In genomic region chr17:83078378-83079339, GRCh38 we compare ENCODE assay signal across 9 cellular contexts. TPM values are rescaled to one million over a fixed set of nuclear protein-coding genes. Genes with fewer than 3 reads are reported as not detected.
DNase-seq lines count a peak whose midpoint lies in the region; ATAC-seq lines count a peak whose summit lies in the region.
"Had no signal": no experiment of that assay in that cellular context is flagged by ENCODE, and none has a peak within 500 bp of the region (broad histone marks: within the 10 kb centered on the region; RNA-seq: fewer than 3 reads in every experiment).

No MANE protein-coding gene starts in this region.

- H3K9me3 Mint-ChIP-seq in activated CD4-positive, alpha-beta T cell treated with anti-CD3 and anti-CD28 coated beads, Interleukin-2, amount 10 ng/mL, durations not matched to agents 24 days and 14 days = no peaks in the 10 kb centered on the region
- no peaks in the 10 kb centered on the region for H3K9me3 Mint-ChIP-seq in activated T-cell treated with anti-CD3 and anti-CD28 coated beads, Interleukin-2, amount 50 U/mL, for 72 hours
- H3K9me3 Mint-ChIP-seq: activated naive CD4-positive, alpha-beta T cell treated with anti-CD3 and anti-CD28 coated beads, Interleukin-2, amount 50 U/mL, for 72 hours had no signal

- peaks cover 23% of the 10 kb centered on the region for H3K4me1 Mint-ChIP-seq in activated CD4-positive, alpha-beta T cell treated with anti-CD3 and anti-CD28 coated beads, Interleukin-2, amount 10 ng/mL, durations not matched to agents 24 days and 14 days
- H3K4me1 Mint-ChIP-seq in activated T-cell treated with anti-CD3 and anti-CD28 coated beads, Interleukin-2, amount 50 U/mL, for 72 hours (ENCODE audit: low read depth) = peaks cover 35% of the 10 kb centered on the region

- peaks cover 19% of the 10 kb centered on the region for H3K27me3 Mint-ChIP-seq in activated CD4-positive, alpha-beta T cell treated with anti-CD3 and anti-CD28 coated beads, Interleukin-2, amount 10 ng/mL, durations not matched to agents 24 days and 14 days
- peaks cover 25% of the 10 kb centered on the region for H3K27me3 Mint-ChIP-seq in activated T-cell treated with anti-CD3 and anti-CD28 coated beads, Interleukin-2, amount 50 U/mL, for 72 hours (ENCODE audit: low read depth)

- peaks cover 10% of the 10 kb centered on the region for H3K36me3 Mint-ChIP-seq in activated CD4-positive, alpha-beta T cell treated with anti-CD3 and anti-CD28 coated beads, Interleukin-2, amount 10 ng/mL, durations not matched to agents 24 days and 14 days (ENCODE audit: low read depth)
- H3K36me3 Mint-ChIP-seq in activated T-cell treated with anti-CD3 and anti-CD28 coated beads, Interleukin-2, amount 50 U/mL, for 72 hours (ENCODE audit: insufficient read depth in 2 of 2) = peaks cover 5 to 11% of the 10 kb centered on the region in 2 donors
- H3K36me3 Mint-ChIP-seq: activated naive CD4-positive, alpha-beta T cell treated with anti-CD3 and anti-CD28 coated beads, Interleukin-2, amount 50 U/mL, for 72 hours had no signal

- H3K4me3 ChIP-seq in right cardiac atrium (ENCODE audit: low read length) = peak overlapping the region; percentile 92
- peak overlapping the region; percentile 56 to 87 (median 63) for H3K4me3 ChIP-seq in skin epidermis

- H3K27ac ChIP-seq in right cardiac atrium (ENCODE audit: low read length) = no peak overlapping the region
- peak overlapping the region; percentile 70 to 94 (median 86) for H3K27ac ChIP-seq in skin epidermis

- no peaks in the 10 kb centered on the region for H3K9me3 ChIP-seq in right cardiac atrium (ENCODE audit: control insufficient read depth, low read length)

- peak overlapping the region; percentile 68 for H3K4me3 Mint-ChIP-seq in activated CD4-positive, alpha-beta T cell treated with anti-CD3 and anti-CD28 coated beads, Interleukin-2, amount 10 ng/mL, durations not matched to agents 24 days and 14 days
- H3K4me3 Mint-ChIP-seq in activated T-cell treated with anti-CD3 and anti-CD28 coated beads, Interleukin-2, amount 50 U/mL, for 72 hours = peak overlapping the region; percentile 63 to 74

- ATAC-seq in activated T-cell treated with anti-CD3 and anti-CD28 coated beads, Interleukin-2, amount 50 U/mL, for 72 hours (replicated peaks in 1 of 2) = no peak
- peak; percentile 8 to 9 for ATAC-seq in right cardiac atrium

- intact Hi-C loops in activated CD4-positive, alpha-beta T cell treated with anti-CD3 and anti-CD28 coated beads, Interleukin-2, amount 10 ng/mL, durations not matched to agents 24 days and 14 days (cut with micrococcal nuclease) = no loop called here
- intact Hi-C loops in right cardiac atrium (cut with DNase I) = no loop called here

- peaks cover 5% of the 10 kb centered on the region for H3K4me1 ChIP-seq in right cardiac atrium (ENCODE audit: control insufficient read depth, insufficient read depth, low read length)

- 5% methylated on average over 91 of the region's 91 CpGs for WGBS in right cardiac atrium

- peak; percentile 75 for DNase-seq in activated CD4-positive, alpha-beta T cell treated with anti-CD3 and anti-CD28 coated beads, Interleukin-2, amount 10 ng/mL, durations not matched to agents 24 days and 14 days
- DNase-seq in activated CD4-positive, alpha-beta T cell treated with anti-CD3 and anti-CD28 coated beads for 4 hours = no peak
- DNase-seq in activated T-cell treated with anti-CD3 and anti-CD28 coated beads, Interleukin-2, amount 50 U/mL, for 72 hours = peak; percentile 34 to 43
- peak in 2 of 3 donors; percentile 73 to 79 for DNase-seq in right cardiac atrium
- DNase-seq in foreskin melanocyte = no peak
- no peak for DNase-seq in HuH-7.5 (ENCODE audit: low spot score)
- no peak for DNase-seq in NCI-H1436 (lab: John Stamatoyannopoulos, UW)

- peak overlapping the region; percentile 37 for H3K27ac Mint-ChIP-seq in activated CD4-positive, alpha-beta T cell treated with anti-CD3 and anti-CD28 coated beads, Interleukin-2, amount 10 ng/mL, durations not matched to agents 24 days and 14 days
- H3K27ac Mint-ChIP-seq in activated T-cell treated with anti-CD3 and anti-CD28 coated beads, Interleukin-2, amount 50 U/mL, for 72 hours = no peak overlapping the region
- H3K27ac Mint-ChIP-seq: activated naive CD4-positive, alpha-beta T cell treated with anti-CD3 and anti-CD28 coated beads, Interleukin-2, amount 50 U/mL, for 72 hours had no signal

- no peaks in the 10 kb centered on the region for H3K27me3 ChIP-seq in right cardiac atrium (ENCODE audit: control insufficient read depth, insufficient read depth)

RNA-seq across cellular contexts. Expression of gene METRNL, which starts 0.8 kb away (rescaled TPM):
- 19.6 and 22.3 TPM in 2 replicates for total RNA-seq in activated CD4-positive, alpha-beta T cell treated with anti-CD3 and anti-CD28 coated beads, Interleukin-2, amount 10 ng/mL, durations not matched to agents 24 days and 14 days
- 100 to 1,000 TPM; 137 to 198 TPM for total RNA-seq in activated T-cell treated with anti-CD3 and anti-CD28 coated beads, Interleukin-2, amount 50 U/mL, for 72 hours
- total RNA-seq in right cardiac atrium = 10 to 100 TPM; 57.3 to 77.1 (median 70.9) TPM
- polyA plus RNA-seq in right cardiac atrium = 67.9 TPM

Comparison
In these comparisons a context has a peak if more than half of its experiments do, and no peak if none do; other contexts are left out.
1. DNase-seq: peak in activated CD4-positive, alpha-beta T cell treated with anti-CD3 and anti-CD28 coated beads, Interleukin-2, amount 10 ng/mL, durations not matched to agents 24 days and 14 days (single experiment), activated T-cell treated with anti-CD3 and anti-CD28 coated beads, Interleukin-2, amount 50 U/mL, for 72 hours (2 of 2) and right cardiac atrium (2 of 3); none in activated CD4-positive, alpha-beta T cell treated with anti-CD3 and anti-CD28 coated beads for 4 hours (0 of 2), foreskin melanocyte (single experiment), HuH-7.5 (single experiment) and NCI-H1436 (single experiment).
2. ATAC-seq: peak in right cardiac atrium (2 of 2); none in activated T-cell treated with anti-CD3 and anti-CD28 coated beads, Interleukin-2, amount 50 U/mL, for 72 hours (0 of 2).